Comparison of ENCODE assay signal across 9 cellular contexts in genomic region chr14:75138492-75138891, GRCh38. TPM values are rescaled to one million over a fixed set of nuclear protein-coding genes. Genes with fewer than 3 reads are reported as not detected.
A peak's percentile ranks its signal among the peaks of the same experiment; 100 is the strongest.
DNase-seq lines count a peak whose midpoint lies in the region; ATAC-seq and TF ChIP-seq lines count a peak whose summit lies in the region.
"Had no signal": no experiment of that assay in that cellular context is flagged by ENCODE, and none has a peak within 500 bp of the region (broad histone marks: within the 10 kb centered on the region; RNA-seq: fewer than 3 reads in every experiment).

No MANE protein-coding gene starts in this region.

- no peaks in the 10 kb centered on the region for H3K27me3 ChIP-seq in KMS-11 (ENCODE audit: insufficient read depth, low read depth)
- no peaks in the 10 kb centered on the region for H3K27me3 ChIP-seq in A673 (replicated peaks; ENCODE audit: insufficient read depth, low read depth, low read length, poor library complexity)
- H3K27me3 ChIP-seq: gastroesophageal sphincter had no signal

- ATAC-seq in activated T-helper 17 cell treated with anti-CD3 and anti-CD28 coated beads, Interleukin-2, amount 50 U/mL, for 72 hours (replicated peaks) = peak; percentile 44
- no peak for ATAC-seq in GM21717 (IDR thresholded peaks at IDR 0.05; ENCODE audit: unreplicated experiment)
- ATAC-seq: gastroesophageal sphincter had no signal

- H3K4me2 ChIP-seq in KMS-11 = peak overlapping the region; percentile 76

- CTCF ChIA-PET in A673 (lab: Charles Lee) = no interaction called here

- H2AFZ ChIP-seq in KMS-11 (ENCODE audit: low read depth) = no peak overlapping the region

- H3K27ac ChIP-seq in KMS-11 (no peak overlapping the region), A673 (ENCODE audit: low read depth, low read length, poor library complexity, severe bottlenecking) (no peak overlapping the region)

- H3K4me1 ChIP-seq in KMS-11 (ENCODE audit: low read depth, poor library complexity, severe bottlenecking) = peaks cover 17% of the 10 kb centered on the region
- H3K4me1 ChIP-seq in A673 (ENCODE audit: insufficient read depth, low read length, poor library complexity, severe bottlenecking) = peaks cover 9% of the 10 kb centered on the region

- no peak overlapping the region for H3K4me3 Mint-ChIP-seq in CD14-positive monocyte
- H3K4me3 Mint-ChIP-seq in activated T-helper 17 cell treated with anti-CD3 and anti-CD28 coated beads, Interleukin-2, amount 50 U/mL, for 72 hours = peak overlapping the region; percentile 23
- no peak overlapping the region for H3K4me3 Mint-ChIP-seq in mesothelial cell of epicardium

- H3K4me3 ChIP-seq in KMS-11 (IDR thresholded peaks at IDR 0.05; ENCODE audit: insufficient read depth, low read depth, low read length) (no peak overlapping the region), A673 (ENCODE audit: low read depth, low read length, poor library complexity, severe bottlenecking) (no peak overlapping the region)
- H3K4me3 ChIP-seq: gastroesophageal sphincter had no signal

- intact Hi-C loops in CD14-positive monocyte (cut with micrococcal nuclease) (loop anchor here (5.0 kb wide), 2 partner anchors 34 to 139 kb away; partner anchors contain the start of gene FOS (in 1 of the 2)), A673 (cut with micrococcal nuclease; ENCODE audit: unreplicated experiment) (no loop called here)

- H3K9me3 Mint-ChIP-seq in CD14-positive monocyte (no peaks in the 10 kb centered on the region), mesothelial cell of epicardium (peaks cover 6% of the 10 kb centered on the region)
- no peaks in the 10 kb centered on the region for H3K9me3 Mint-ChIP-seq in activated T-helper 17 cell treated with anti-CD3 and anti-CD28 coated beads, Interleukin-2, amount 50 U/mL, for 72 hours

- H4K20me1 ChIP-seq in KMS-11 (ENCODE audit: insufficient read depth) = no peaks in the 10 kb centered on the region

- H3K9ac ChIP-seq in KMS-11 = no peak overlapping the region

- peaks cover 46% of the 10 kb centered on the region for H3K4me1 Mint-ChIP-seq in CD14-positive monocyte
- peaks cover 30% of the 10 kb centered on the region for H3K4me1 Mint-ChIP-seq in activated T-helper 17 cell treated with anti-CD3 and anti-CD28 coated beads, Interleukin-2, amount 50 U/mL, for 72 hours
- H3K4me1 Mint-ChIP-seq in mesothelial cell of epicardium = peaks cover 15% of the 10 kb centered on the region

- H3K36me3 Mint-ChIP-seq in CD14-positive monocyte (peaks cover 33 to 52% of the 10 kb centered on the region in 2 donors), mesothelial cell of epicardium (peaks cover 36% of the 10 kb centered on the region)
- peaks cover 55% of the 10 kb centered on the region for H3K36me3 Mint-ChIP-seq in activated T-helper 17 cell treated with anti-CD3 and anti-CD28 coated beads, Interleukin-2, amount 50 U/mL, for 72 hours (ENCODE audit: low read depth)

- TF ChIP-seq CTCF in CD14-positive monocyte (IDR thresholded peaks at IDR 0.05) (no peak), KMS-11 (conservative IDR thresholded peaks at IDR 0.05; ENCODE audit: low read depth, low read length) (no peak), mesothelial cell of epicardium (IDR thresholded peaks at IDR 0.05; ENCODE audit: unreplicated experiment) (no peak), A673 (conservative IDR thresholded peaks at IDR 0.05; ENCODE audit: low read depth, low read length) (no peak)

- BruUV-seq in A673 (replicated peaks; lab: Mats Ljungman, UMichigan) = no TSS peak

- H3K79me2 ChIP-seq in KMS-11 (ENCODE audit: insufficient read depth, low read depth) = peaks cover 7% of the 10 kb centered on the region; the same call in 1 of the 2 replicates

- DNase-seq in CD14-positive monocyte (ENCODE audit: low spot score) = no peak
- DNase-seq in mesothelial cell of epicardium (ENCODE audit: low spot score in 2 of 2, unreplicated experiment in 2 of 2) = no peak
- DNase-seq in EL = no peak
- DNase-seq in putamen (ENCODE audit: low spot score) = no peak
- no peak for DNase-seq in A673 (ENCODE audit: low spot score)

- H3K36me3 ChIP-seq in KMS-11 (ENCODE audit: insufficient read depth) (no peaks in the 10 kb centered on the region), A673 (ENCODE audit: insufficient read depth, low read length, poor library complexity, severe bottlenecking) (peaks cover 18% of the 10 kb centered on the region)

- H3K27me3 Mint-ChIP-seq in CD14-positive monocyte (ENCODE audit: low read depth in 3 of 3) (peaks cover 0 to 2% (median 0%) of the 10 kb centered on the region in 3 donors), mesothelial cell of epicardium (ENCODE audit: low read depth) (no peaks in the 10 kb centered on the region)
- no peaks in the 10 kb centered on the region for H3K27me3 Mint-ChIP-seq in activated T-helper 17 cell treated with anti-CD3 and anti-CD28 coated beads, Interleukin-2, amount 50 U/mL, for 72 hours

- H3K9me3 ChIP-seq in A673 (ENCODE audit: low read depth, low read length, poor library complexity, severe bottlenecking) = no peaks in the 10 kb centered on the region
- H3K9me3 ChIP-seq: gastroesophageal sphincter had no signal

- POLR2A ChIA-PET in A673 (lab: Charles Lee; ENCODE audit: low non-redundant PET) = no interaction called here

- peak overlapping the region in 6 of 7 donors; percentile 46 to 92 (median 76) for H3K27ac Mint-ChIP-seq in CD14-positive monocyte
- H3K27ac Mint-ChIP-seq in activated T-helper 17 cell treated with anti-CD3 and anti-CD28 coated beads, Interleukin-2, amount 50 U/mL, for 72 hours = peak overlapping the region; percentile 48
- H3K27ac Mint-ChIP-seq in mesothelial cell of epicardium = peak overlapping the region; percentile 71

RNA-seq across cellular contexts. Expression of gene NEK9, which starts 11.6 kb away (rescaled TPM):
- 10 to 100 TPM in 1 of 2 donors, 1 to 10 TPM in 1; 8.9 to 10.1 TPM for polyA plus RNA-seq in CD14-positive monocyte
- 10 to 100 TPM; 49.4 to 52.4 TPM for total RNA-seq in activated T-helper 17 cell treated with anti-CD3 and anti-CD28 coated beads, Interleukin-2, amount 50 U/mL, for 72 hours
- total RNA-seq in mesothelial cell of epicardium (116 to 133 TPM (median 121 TPM) in 3 replicates), A673 (2021) (75.8 and 76.1 TPM in 2 replicates)

RNA-seq across cellular contexts. Expression of gene TMED10, which starts 37.9 kb away (rescaled TPM):
- 100 to 1,000 TPM; 233 to 243 TPM for polyA plus RNA-seq in CD14-positive monocyte
- 100 to 1,000 TPM; 142 to 179 TPM for total RNA-seq in activated T-helper 17 cell treated with anti-CD3 and anti-CD28 coated beads, Interleukin-2, amount 50 U/mL, for 72 hours
- 237 to 242 TPM (median 241 TPM) in 3 replicates for total RNA-seq in mesothelial cell of epicardium
- 275 and 278 TPM in 2 replicates for total RNA-seq in A673 (2021)
